ENCODE assay signal across 23 cellular contexts in the genomic region with DNA sequence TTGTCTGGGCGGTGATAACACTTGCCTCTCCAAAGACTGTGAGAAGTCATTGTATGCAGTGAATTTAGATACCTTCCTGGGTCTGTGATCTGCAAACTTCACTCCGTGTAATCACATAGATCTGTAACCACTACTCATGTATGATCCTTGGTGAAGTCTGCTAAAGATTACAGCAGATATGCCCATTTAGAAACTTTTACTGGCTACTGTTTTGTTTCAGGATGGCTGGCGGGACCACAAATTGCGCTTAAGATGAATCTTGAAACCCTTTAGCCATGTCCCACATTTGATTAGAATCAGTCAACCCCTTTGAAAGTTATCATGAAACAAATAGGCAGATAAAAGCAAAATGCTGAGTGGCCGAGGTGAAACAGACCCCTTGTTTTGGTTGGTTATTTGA.
"Had no signal": no experiment of that assay in that cellular context is flagged by ENCODE, and none has a peak within 500 bp of the region (broad histone marks: within the 10 kb centered on the region; RNA-seq: fewer than 3 reads in every experiment).

No MANE protein-coding gene starts in this region.

- H3K27me3 Mint-ChIP-seq: stimulated activated naive CD8-positive, alpha-beta T cell treated with anti-CD3 and anti-CD28 coated beads, Interleukin-15, Interleukin-2, amounts not matched to agents 100 ng/mL and 50 ng/mL, for 24 hours had no signal

- H3K4me2 ChIP-seq: hepatocyte had no signal

- H2AFZ ChIP-seq: hepatocyte had no signal

- H3K4me3 Mint-ChIP-seq: natural killer cell; stimulated activated effector memory CD8-positive, alpha-beta T cell treated with anti-CD3 and anti-CD28 coated beads, Interleukin-12 subunit alpha, Interleukin-12 subunit beta, amount 100 ng/mL, for 72 hours; stimulated activated naive CD8-positive, alpha-beta T cell treated with anti-CD3 and anti-CD28 coated beads, Interleukin-15, Interleukin-2, amounts not matched to agents 100 ng/mL and 50 ng/mL, for 24 hours had no signal

- H3K9me3 ChIP-seq: heart right ventricle, left ventricle myocardium inferior, ovary, prostate gland, suprapubic skin, thoracic aorta, tibial artery, upper lobe of right lung had no signal

- ATAC-seq: heart right ventricle; natural killer cell; right cardiac atrium; sciatic nerve; stimulated activated effector memory CD8-positive, alpha-beta T cell treated with anti-CD3 and anti-CD28 coated beads, Interleukin-12 subunit alpha, Interleukin-12 subunit beta, amount 100 ng/mL, for 72 hours; upper lobe of right lung had no signal

- H3K27me3 ChIP-seq: hepatocyte, ovary, suprapubic skin, tibial artery, upper lobe of right lung had no signal

- H3K79me2 ChIP-seq: hepatocyte had no signal

- DNase-seq: heart right ventricle; islet precursor cell; left ventricle myocardium inferior; midbrain; natural killer cell; ovary; posterior cingulate gyrus; retina; right cardiac atrium; stimulated activated CD4-positive, alpha-beta T cell treated with anti-CD3 and anti-CD28 coated beads, Interleukin-4, amount 100 ng/mL, for 24 hours; stimulated activated naive CD4-positive, alpha-beta T cell; tibial artery; trophoblast cell; upper lobe of right lung had no signal

- H3K4me1 Mint-ChIP-seq: natural killer cell; stimulated activated effector memory CD8-positive, alpha-beta T cell treated with anti-CD3 and anti-CD28 coated beads, Interleukin-12 subunit alpha, Interleukin-12 subunit beta, amount 100 ng/mL, for 72 hours had no signal

- H3K9me3 Mint-ChIP-seq: natural killer cell; stimulated activated effector memory CD8-positive, alpha-beta T cell treated with anti-CD3 and anti-CD28 coated beads, Interleukin-12 subunit alpha, Interleukin-12 subunit beta, amount 100 ng/mL, for 72 hours; stimulated activated naive CD8-positive, alpha-beta T cell treated with anti-CD3 and anti-CD28 coated beads, Interleukin-15, Interleukin-2, amounts not matched to agents 100 ng/mL and 50 ng/mL, for 24 hours had no signal

- H3K27ac Mint-ChIP-seq: natural killer cell; stimulated activated effector memory CD8-positive, alpha-beta T cell treated with anti-CD3 and anti-CD28 coated beads, Interleukin-12 subunit alpha, Interleukin-12 subunit beta, amount 100 ng/mL, for 72 hours; stimulated activated naive CD8-positive, alpha-beta T cell treated with anti-CD3 and anti-CD28 coated beads, Interleukin-15, Interleukin-2, amounts not matched to agents 100 ng/mL and 50 ng/mL, for 24 hours had no signal

- H3K4me1 ChIP-seq: heart right ventricle, left ventricle myocardium inferior, prostate gland, suprapubic skin, upper lobe of right lung had no signal

- H3K36me3 ChIP-seq: heart right ventricle, left ventricle myocardium inferior, ovary, prostate gland, suprapubic skin, thoracic aorta, tibial artery, upper lobe of right lung had no signal

- H3K36me3 Mint-ChIP-seq: natural killer cell; stimulated activated effector memory CD8-positive, alpha-beta T cell treated with anti-CD3 and anti-CD28 coated beads, Interleukin-12 subunit alpha, Interleukin-12 subunit beta, amount 100 ng/mL, for 72 hours had no signal

- H3K4me3 ChIP-seq: heart right ventricle, hepatocyte, left ventricle myocardium inferior, lung, ovary, prostate gland, skin epidermis, suprapubic skin, thoracic aorta, tibial artery, upper lobe of right lung had no signal

- H3K27ac ChIP-seq: heart right ventricle, hepatocyte, left ventricle myocardium inferior, ovary, prostate gland, skin epidermis, suprapubic skin, thoracic aorta, tibial artery, upper lobe of right lung had no signal
